ENCODE assay signal across 34 cellular contexts in the genomic region with DNA sequence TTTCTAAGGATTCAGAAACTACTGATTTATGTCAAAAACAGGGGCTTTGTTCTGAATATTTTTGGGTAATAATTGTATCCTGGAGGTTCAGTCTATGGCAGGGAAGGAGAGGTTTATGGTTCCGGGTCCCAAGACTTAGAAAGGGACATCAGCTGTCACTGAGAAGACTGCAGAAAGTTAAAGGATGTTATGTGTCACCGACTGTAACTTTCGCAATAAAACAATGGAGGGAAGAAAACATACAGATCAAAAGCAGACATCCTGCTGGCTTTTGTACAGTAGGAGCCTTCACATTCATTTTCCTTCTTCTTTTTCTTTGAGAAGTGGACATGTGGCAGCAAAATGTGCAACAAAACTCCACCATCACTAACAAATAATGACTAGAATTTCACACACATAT.
"Had no signal": no experiment of that assay in that cellular context is flagged by ENCODE, and none has a peak within 500 bp of the region (broad histone marks: within the 10 kb centered on the region; RNA-seq: fewer than 3 reads in every experiment).

No MANE protein-coding gene starts in this region.

- DNase-seq: Kasumi-1, MG63, NCI-H1048, NCI-H1092 treated with DMSO at 0.1 percent for 48 hours, NCI-H1105 treated with DMSO at 0.1 percent for 48 hours, NCI-H1417, NCI-H1436, NCI-H146, NCI-H1694, NCI-H187, NCI-H1930, NCI-H2029 treated with DMSO at 0.1 percent for 48 hours, NCI-H2081 treated with DMSO at 0.1 percent for 48 hours, NCI-H2107, NCI-H2171, NCI-H226, NCI-H446 treated with DMSO at 0.1 percent for 48 hours, NCI-H510A, NCI-H524, NCI-H526, NCI-H69, NCI-H748 treated with DMSO at 0.1 percent for 48 hours, NCI-H82, PC-9, SHP77, SIG-M5, SJCRH30, SK-N-SH, SW 1271, T-helper 1 cell had no signal

- H3K27me3 ChIP-seq: MG63, SJCRH30 had no signal

- H3K9ac ChIP-seq: SK-N-SH had no signal

- H3K36me3 ChIP-seq: MG63, SJCRH30 had no signal

- H3K4me2 ChIP-seq: PC-9, SK-N-SH had no signal

- H2AFZ ChIP-seq: PC-9 had no signal

- H3K9me3 ChIP-seq: MG63, SJCRH30 had no signal

- H3K4me1 ChIP-seq: SJCRH30 had no signal

- H3K4me3 ChIP-seq: MG63, PC-9, SJCRH30 had no signal

- FAIRE-seq: RCC 7860 had no signal

- H3K27ac ChIP-seq: PC-9, RWPE1, SJCRH30 had no signal

- ATAC-seq: Panc1, Right ventricle myocardium inferior had no signal
